Comparison of ENCODE assay signal across 11 cellular contexts in the genomic region with DNA sequence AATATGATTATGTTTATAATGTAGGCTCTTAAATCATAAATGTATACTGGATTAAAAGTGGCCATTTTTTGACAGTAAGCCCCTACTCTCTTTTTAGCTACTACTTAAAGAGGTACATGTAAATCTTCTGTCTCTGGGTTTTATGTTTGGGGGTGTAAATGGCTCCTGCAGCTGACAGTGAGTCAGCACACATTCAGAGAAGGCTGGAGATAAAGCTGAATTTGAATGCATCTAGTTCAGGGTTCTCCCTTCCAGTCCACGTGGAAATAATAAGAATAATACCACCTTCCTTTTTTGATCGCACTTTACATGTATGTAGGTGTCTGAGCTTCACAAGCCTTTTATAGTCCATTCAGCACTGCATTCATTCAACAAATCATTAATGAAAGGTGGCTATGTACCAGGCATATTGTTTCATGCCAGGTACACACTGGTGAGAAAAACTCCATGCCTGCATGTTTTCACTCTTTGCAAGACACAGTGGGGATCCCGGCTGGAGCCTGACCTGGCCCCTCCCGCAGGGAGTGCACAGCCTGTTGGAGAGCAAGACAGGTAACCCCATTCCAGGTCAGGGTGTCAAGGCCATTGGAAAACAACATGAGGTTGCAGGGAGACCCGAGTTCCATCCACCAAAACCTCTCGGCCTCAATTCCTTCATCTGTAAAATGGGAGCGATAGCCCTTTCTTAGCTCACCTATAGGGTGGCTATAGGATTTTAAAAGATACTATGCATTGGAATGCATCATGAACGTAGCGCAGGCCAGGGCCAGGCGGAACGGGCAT.
DNase-seq lines count a peak whose midpoint lies in the region; ATAC-seq and TF ChIP-seq lines count a peak whose summit lies in the region.
"Had no signal": no experiment of that assay in that cellular context is flagged by ENCODE, and none has a peak within 500 bp of the region (broad histone marks: within the 10 kb centered on the region; RNA-seq: fewer than 3 reads in every experiment).

No MANE protein-coding gene starts in this region.

- no peak for ATAC-seq in GM18868 (IDR thresholded peaks at IDR 0.05; ENCODE audit: unreplicated experiment)
- ATAC-seq: activated naive CD4-positive, alpha-beta T cell treated with anti-CD3 and anti-CD28 coated beads, Interleukin-2, amount 50 U/mL, for 72 hours had no signal

- no peak for TF ChIP-seq POLR2A in esophagus squamous epithelium (IDR thresholded peaks at IDR 0.05)

- no peaks in the 10 kb centered on the region for H3K9me3 Mint-ChIP-seq in CD4-positive, alpha-beta memory T cell
- no peaks in the 10 kb centered on the region for H3K9me3 Mint-ChIP-seq in brain
- H3K9me3 Mint-ChIP-seq: activated CD4-positive, alpha-beta memory T cell treated with anti-CD3 and anti-CD28 coated beads, Interleukin-2, amount 10 ng/mL, durations not matched to agents 7 days and 5 days; activated naive CD4-positive, alpha-beta T cell treated with anti-CD3 and anti-CD28 coated beads, Interleukin-2, amount 50 U/mL, for 72 hours; CD8-positive, alpha-beta memory T cell had no signal

- in situ Hi-C loops in HAP-1 (cut with MboI; ENCODE audit: low sequenced_read_pairs): no loop called here

- WGBS in esophagus squamous epithelium, 2 donors: 82 to 86% methylated on average over 8 to 11 of the region's 11 CpGs

- peak overlapping the region in 1 of 8 donors; percentile 31 for H3K4me3 Mint-ChIP-seq in CD4-positive, alpha-beta memory T cell
- peak overlapping the region in 4 of 5 experiments; percentile 3 to 65 (median 44) for H3K4me3 Mint-ChIP-seq in brain
- H3K4me3 Mint-ChIP-seq: activated CD4-positive, alpha-beta memory T cell treated with anti-CD3 and anti-CD28 coated beads, Interleukin-2, amount 10 ng/mL, durations not matched to agents 7 days and 5 days had no signal

- H2AFZ ChIP-seq in Karpas-422 (ENCODE audit: low read length) (no peak overlapping the region), osteoblast (ENCODE audit: low read length) (no peak overlapping the region)

- peaks cover 68% of the 10 kb centered on the region for H3K4me1 ChIP-seq in CD4-positive, alpha-beta memory T cell (ENCODE audit: insufficient read depth, low read length)
- H3K4me1 ChIP-seq in Karpas-422 (ENCODE audit: low read length) (peaks cover 99% of the 10 kb centered on the region), osteoblast (ENCODE audit: insufficient read depth, low read length) (peaks cover 25% of the 10 kb centered on the region), HAP-1 (peaks cover 11% of the 10 kb centered on the region), esophagus squamous epithelium (peaks cover 23 to 80% (median 35%) of the 10 kb centered on the region in 3 donors)

- H3K9me3 ChIP-seq in CD4-positive, alpha-beta memory T cell (ENCODE audit: control insufficient read depth in 1 of 2, low read length in 2 of 2): no peaks in the 10 kb centered on the region
- H3K9me3 ChIP-seq in Karpas-422 (ENCODE audit: low read length) (no peaks in the 10 kb centered on the region), osteoblast (ENCODE audit: low read depth, low read length) (no peaks in the 10 kb centered on the region), HAP-1 (no peaks in the 10 kb centered on the region), esophagus squamous epithelium (no peaks in the 10 kb centered on the region)

- H3K9ac ChIP-seq in Karpas-422 (ENCODE audit: low read length): peak overlapping the region; percentile 73

- H3K27me3 Mint-ChIP-seq in CD4-positive, alpha-beta memory T cell: no peaks in the 10 kb centered on the region
- H3K27me3 Mint-ChIP-seq in brain: peaks cover 3% of the 10 kb centered on the region
- H3K27me3 Mint-ChIP-seq: activated CD4-positive, alpha-beta memory T cell treated with anti-CD3 and anti-CD28 coated beads, Interleukin-2, amount 10 ng/mL, durations not matched to agents 7 days and 5 days had no signal

- intact Hi-C loops in CD4-positive, alpha-beta memory T cell (cut with micrococcal nuclease): loop anchor here (10.0 kb wide), 1 partner anchor 1247 kb away; a partner anchor contains a TSS
- intact Hi-C loops in posterior vena cava (cut with DNase I) (no loop called here), esophagus squamous epithelium (cut with DNase I) (no loop called here)

- H3K36me3 Mint-ChIP-seq in CD4-positive, alpha-beta memory T cell: no peaks in the 10 kb centered on the region
- H3K36me3 Mint-ChIP-seq in brain: no peaks in the 10 kb centered on the region

- peaks cover 30 to 73% (median 49%) of the 10 kb centered on the region in 4 donors for H3K4me1 Mint-ChIP-seq in CD4-positive, alpha-beta memory T cell
- H3K4me1 Mint-ChIP-seq in brain: peaks cover 80% of the 10 kb centered on the region

- TF ChIP-seq CTCF in brain (conservative IDR thresholded peaks at IDR 0.05): no peak
- TF ChIP-seq CTCF in osteoblast (IDR thresholded peaks at IDR 0.05; ENCODE audit: extremely low read depth, low read depth, low read length): no peak
- no peak for TF ChIP-seq CTCF in esophagus squamous epithelium (IDR thresholded peaks at IDR 0.05)

- no peaks in the 10 kb centered on the region for H3K9me2 ChIP-seq in Karpas-422 (replicated peaks; ENCODE audit: insufficient read depth, low read length)

- no peaks in the 10 kb centered on the region for H3K27me3 ChIP-seq in CD4-positive, alpha-beta memory T cell (ENCODE audit: insufficient read depth, low read length)
- H3K27me3 ChIP-seq in Karpas-422 (ENCODE audit: low read length): no peaks in the 10 kb centered on the region
- no peaks in the 10 kb centered on the region for H3K27me3 ChIP-seq in osteoblast (ENCODE audit: insufficient read depth, low read length)
- no peaks in the 10 kb centered on the region for H3K27me3 ChIP-seq in HAP-1 (ENCODE audit: low read depth)
- H3K27me3 ChIP-seq in esophagus squamous epithelium: peaks cover 0 to 4% (median 0%) of the 10 kb centered on the region in 4 donors

- DNase-seq in CD4-positive, alpha-beta memory T cell: no peak
- DNase-seq in Karpas-422: peak; percentile 96
- DNase-seq in osteoblast (ENCODE audit: insufficient read length, low spot score, missing footprints): peak; percentile 84
- DNase-seq in HAP-1 (ENCODE audit: low spot score in 2 of 2): no peak
- DNase-seq in posterior vena cava (ENCODE audit: low spot score): no peak
- no peak for DNase-seq in esophagus squamous epithelium (lab: John Stamatoyannopoulos, UW)
- DNase-seq: activated CD4-positive, alpha-beta memory T cell treated with anti-CD3 and anti-CD28 coated beads, Interleukin-2, amount 10 ng/mL, durations not matched to agents 7 days and 5 days; CD8-positive, alpha-beta memory T cell had no signal

- no peaks in the 10 kb centered on the region for H3K36me3 ChIP-seq in CD4-positive, alpha-beta memory T cell (ENCODE audit: insufficient read depth, low read length)
- H3K36me3 ChIP-seq in Karpas-422 (ENCODE audit: insufficient read depth, low read length) (no peaks in the 10 kb centered on the region), osteoblast (ENCODE audit: insufficient read depth, low read length) (no peaks in the 10 kb centered on the region), HAP-1 (replicated peaks) (no peaks in the 10 kb centered on the region), esophagus squamous epithelium (peaks cover 0 to 11% (median 0%) of the 10 kb centered on the region in 3 donors)

- CTCF ChIA-PET in CD4-positive, alpha-beta memory T cell (lab: Charles Lee; ENCODE audit: partially characterized antibody): no interaction called here

- peak overlapping the region; percentile 81 for H3K4me2 ChIP-seq in Karpas-422 (ENCODE audit: low read depth, low read length, poor library complexity, severe bottlenecking)
- H3K4me2 ChIP-seq in osteoblast (ENCODE audit: insufficient read depth, low read length): peak overlapping the region; percentile 1

- H4K20me1 ChIP-seq in Karpas-422 (ENCODE audit: insufficient read depth, low read depth, low read length): no peaks in the 10 kb centered on the region
- no peaks in the 10 kb centered on the region for H4K20me1 ChIP-seq in osteoblast (ENCODE audit: insufficient read depth, low read length)

- H3K4me3 ChIP-seq in CD4-positive, alpha-beta memory T cell (ENCODE audit: low read length in 2 of 2): no peak overlapping the region
- H3K4me3 ChIP-seq in Karpas-422 (ENCODE audit: low read length): peak overlapping the region; percentile 54
- no peak overlapping the region for H3K4me3 ChIP-seq in osteoblast (ENCODE audit: insufficient read depth, low read length)
- H3K4me3 ChIP-seq in HAP-1: no peak overlapping the region
- H3K4me3 ChIP-seq in esophagus squamous epithelium: no peak overlapping the region

- peaks cover 62% of the 10 kb centered on the region for H3K79me2 ChIP-seq in Karpas-422 (ENCODE audit: low read length)
- no peaks in the 10 kb centered on the region for H3K79me2 ChIP-seq in osteoblast (ENCODE audit: insufficient read depth, low read length)

- POLR2A ChIA-PET in CD4-positive, alpha-beta memory T cell (lab: Charles Lee; ENCODE audit: partially characterized antibody): interaction anchor here (0.6 to 0.7 kb wide), 2 partner anchors 47 to 983 kb away, joined by 3 read pairs; no protein-coding TSS in a partner anchor

- H3K27ac ChIP-seq in CD4-positive, alpha-beta memory T cell (ENCODE audit: low read depth, low read length): peak overlapping the region; percentile 6
- H3K27ac ChIP-seq in Karpas-422 (ENCODE audit: low read length) (peak overlapping the region; percentile 100), osteoblast (ENCODE audit: low read depth, low read length) (peak overlapping the region; percentile 66), esophagus squamous epithelium (no peak overlapping the region)

- peak overlapping the region in 4 of 7 donors; percentile 15 to 78 (median 47) for H3K27ac Mint-ChIP-seq in CD4-positive, alpha-beta memory T cell
- H3K27ac Mint-ChIP-seq in brain: peak overlapping the region; percentile 1 to 95 (median 82)
- H3K27ac Mint-ChIP-seq: activated CD4-positive, alpha-beta memory T cell treated with anti-CD3 and anti-CD28 coated beads, Interleukin-2, amount 10 ng/mL, durations not matched to agents 7 days and 5 days had no signal

Comparison
In these comparisons a context has a peak if more than half of its experiments do, and no peak if none do; other contexts are left out.
1. DNase-seq: peak in Karpas-422 (single experiment) and osteoblast (single experiment); none in CD4-positive, alpha-beta memory T cell (0 of 5), HAP-1 (0 of 2), posterior vena cava (single experiment) and esophagus squamous epithelium (single experiment).
2. H3K27ac ChIP-seq: peak in CD4-positive, alpha-beta memory T cell (single experiment), Karpas-422 (single experiment) and osteoblast (single experiment); none in esophagus squamous epithelium (0 of 4).